Comparison of ENCODE assay signal across 11 cellular contexts in genomic region chr6:56652231-56652630, GRCh38. TPM values are rescaled to one million over a fixed set of nuclear protein-coding genes. Genes with fewer than 3 reads are reported as not detected.
A peak's percentile ranks its signal among the peaks of the same experiment; 100 is the strongest.
DNase-seq lines count a peak whose midpoint lies in the region; ATAC-seq and TF ChIP-seq lines count a peak whose summit lies in the region.
"Had no signal": no experiment of that assay in that cellular context is flagged by ENCODE, and none has a peak within 500 bp of the region (broad histone marks: within the 10 kb centered on the region; RNA-seq: fewer than 3 reads in every experiment).

No MANE protein-coding gene starts in this region.

- H3K4me1 ChIP-seq in ACC112 (ENCODE audit: control insufficient read depth, insufficient read depth, low read length, unreplicated experiment) (peaks cover 67% of the 10 kb centered on the region), osteoblast (ENCODE audit: insufficient read depth, low read length) (peaks cover 48% of the 10 kb centered on the region)

- peaks cover 7% of the 10 kb centered on the region for H4K20me1 ChIP-seq in osteoblast (ENCODE audit: insufficient read depth, low read length)

- DNase-seq in NCI-H226 (peak; percentile 47), caudate nucleus (lab: John Stamatoyannopoulos, UW) (no peak), osteoblast (ENCODE audit: insufficient read length, low spot score, missing footprints) (no peak), NCI-H345 (lab: John Stamatoyannopoulos, UW) (no peak), DMS114 treated with DMSO at 0.1 percent for 48 hours (lab: John Stamatoyannopoulos, UW; ENCODE audit: unreplicated experiment) (no peak)
- no peak for DNase-seq in activated naive CD4-positive, alpha-beta T cell treated with anti-CD3 and anti-CD28 coated beads, Interleukin-2, amount 50 U/mL, for 16 hours
- DNase-seq: activated CD4-positive, alpha-beta T cell treated with anti-CD3 and anti-CD28 coated beads, Interleukin-2, amount 10 ng/mL, durations not matched to agents 7 days and 5 days; immature natural killer cell; NCI-H1694 had no signal

- no peak overlapping the region for H2AFZ ChIP-seq in ACC112 (ENCODE audit: low read length, unreplicated experiment)
- no peak overlapping the region for H2AFZ ChIP-seq in osteoblast (ENCODE audit: low read length)

- H3K4me3 ChIP-seq in ACC112 (ENCODE audit: low read depth, low read length), result no peak overlapping the region
- H3K4me3 ChIP-seq in osteoblast (ENCODE audit: insufficient read depth, low read length), result no peak overlapping the region

- H3K9me3 ChIP-seq in osteoblast (ENCODE audit: low read depth, low read length), result no peaks in the 10 kb centered on the region

- peaks cover 26% of the 10 kb centered on the region for H3K79me2 ChIP-seq in ACC112 (ENCODE audit: control insufficient read depth, insufficient read depth, low read length, unreplicated experiment)
- H3K79me2 ChIP-seq in osteoblast (ENCODE audit: insufficient read depth, low read length), result peaks cover 68% of the 10 kb centered on the region

- peak overlapping the region; percentile 33 for H3K4me2 ChIP-seq in osteoblast (ENCODE audit: insufficient read depth, low read length)

- ATAC-seq in HG03095 (IDR thresholded peaks at IDR 0.05; ENCODE audit: unreplicated experiment), result no peak

- H3K27me3 ChIP-seq in ACC112 (ENCODE audit: insufficient read depth, low read length) (no peaks in the 10 kb centered on the region), osteoblast (ENCODE audit: insufficient read depth, low read length) (no peaks in the 10 kb centered on the region)

- peak overlapping the region; percentile 63 for H3K27ac ChIP-seq in ACC112 (ENCODE audit: low read depth, low read length)
- H3K27ac ChIP-seq in caudate nucleus (ENCODE audit: low read depth, low read length), result peak overlapping the region; percentile 76
- H3K27ac ChIP-seq in osteoblast (ENCODE audit: low read depth, low read length), result peak overlapping the region; percentile 53

- H3K36me3 ChIP-seq in ACC112 (ENCODE audit: insufficient read depth, low read length), result peaks cover 18% of the 10 kb centered on the region
- H3K36me3 ChIP-seq in osteoblast (ENCODE audit: insufficient read depth, low read length), result peaks cover 28% of the 10 kb centered on the region

- TF ChIP-seq CTCF in osteoblast (IDR thresholded peaks at IDR 0.05; ENCODE audit: extremely low read depth, low read depth, low read length), result no peak

RNA-seq across cellular contexts. Expression of gene DST, which starts 9.5 kb away (rescaled TPM):
- 486 and 573 TPM in 2 replicates for total RNA-seq in osteoblast
